Comparison of ENCODE assay signal across 36 cellular contexts in genomic region chr11:11045156-11045670, GRCh38.
"Had no signal": no experiment of that assay in that cellular context is flagged by ENCODE, and none has a peak within 500 bp of the region (broad histone marks: within the 10 kb centered on the region; RNA-seq: fewer than 3 reads in every experiment).

No MANE protein-coding gene starts in this region.

- H3K9me3 Mint-ChIP-seq: activated CD4-positive, alpha-beta memory T cell treated with anti-CD3 and anti-CD28 coated beads, Interleukin-2, amount 10 ng/mL, durations not matched to agents 7 days and 5 days; activated naive CD4-positive, alpha-beta T cell treated with anti-CD3 and anti-CD28 coated beads, Interleukin-2, amount 50 U/mL, for 24 hours; activated naive CD8-positive, alpha-beta T cell treated with anti-CD3 and anti-CD28 coated beads, Interleukin-2, amount 10 ng/mL, durations not matched to agents 7 days and 5 days; activated T-helper 2 cell treated with anti-CD3 and anti-CD28 coated beads, Interferon-gamma antibody, Interleukin-2, Interleukin-4, amounts not matched to agents 10 μg/mL and 5 μg/mL and 100 μg/mL, durations not matched to agents 14 hours and 24 hours and 36 hours; T-helper 1 cell treated with Interleukin-12 subunit alpha and Interleukin-12 subunit beta and Interleukin-4 antibody, amounts not matched to agents 30 μg/mL and 1 μg/mL, for 36 hours; T-helper 2 cell treated with Interferon-gamma antibody and Interleukin-4, amounts not matched to agents 5 μg/mL and 100 μg/mL, for 36 hours had no signal

- H3K27me3 ChIP-seq: ascending aorta, Peyer's patch, SJSA1 had no signal

- H3K36me3 Mint-ChIP-seq: activated CD8-positive, alpha-beta memory T cell treated with anti-CD3 and anti-CD28 coated beads, Interleukin-2, amount 10 ng/mL, durations not matched to agents 7 days and 5 days; activated naive CD4-positive, alpha-beta T cell treated with anti-CD3 and anti-CD28 coated beads, Interleukin-2, amount 50 U/mL, for 24 hours; activated naive CD8-positive, alpha-beta T cell treated with anti-CD3 and anti-CD28 coated beads, Interleukin-2, amount 10 ng/mL, durations not matched to agents 7 days and 5 days; WTC11 had no signal

- ATAC-seq: activated CD4-positive, CD25-positive, alpha-beta regulatory T cell treated with anti-CD3 and anti-CD28 coated beads, Interleukin-2, amount 50 U/mL, for 24 hours; activated CD8-positive, alpha-beta memory T cell treated with anti-CD3 and anti-CD28 coated beads, Interleukin-2, amount 10 ng/mL, durations not matched to agents 7 days and 5 days; PC-3; WTC11 had no signal

- H3K4me3 Mint-ChIP-seq: activated CD4-positive, alpha-beta memory T cell treated with anti-CD3 and anti-CD28 coated beads, Interleukin-2, amount 10 ng/mL, durations not matched to agents 7 days and 5 days; activated CD8-positive, alpha-beta memory T cell treated with anti-CD3 and anti-CD28 coated beads, Interleukin-2, amount 10 ng/mL, durations not matched to agents 7 days and 5 days; activated naive CD4-positive, alpha-beta T cell treated with anti-CD3 and anti-CD28 coated beads, Interleukin-2, amount 50 U/mL, for 24 hours; activated naive CD8-positive, alpha-beta T cell treated with anti-CD3 and anti-CD28 coated beads, Interleukin-2, amount 10 ng/mL, durations not matched to agents 7 days and 5 days; T-helper 1 cell treated with Interleukin-12 subunit alpha and Interleukin-12 subunit beta and Interleukin-4 antibody, amounts not matched to agents 30 μg/mL and 1 μg/mL, for 36 hours; T-helper 2 cell treated with Interferon-gamma antibody and Interleukin-4, amounts not matched to agents 5 μg/mL and 100 μg/mL, for 36 hours; WTC11 had no signal

- H3K36me3 ChIP-seq: ascending aorta, cardiac muscle cell, Peyer's patch, SJSA1 had no signal

- H3K4me1 ChIP-seq: ascending aorta, Peyer's patch had no signal

- H3K4me1 Mint-ChIP-seq: activated CD4-positive, alpha-beta memory T cell treated with anti-CD3 and anti-CD28 coated beads, Interleukin-2, amount 10 ng/mL, durations not matched to agents 7 days and 5 days; activated CD8-positive, alpha-beta memory T cell treated with anti-CD3 and anti-CD28 coated beads, Interleukin-2, amount 10 ng/mL, durations not matched to agents 7 days and 5 days; activated naive CD4-positive, alpha-beta T cell treated with anti-CD3 and anti-CD28 coated beads, Interleukin-2, amount 50 U/mL, for 24 hours; activated naive CD8-positive, alpha-beta T cell treated with anti-CD3 and anti-CD28 coated beads, Interleukin-2, amount 10 ng/mL, durations not matched to agents 7 days and 5 days had no signal

- H3K9me3 ChIP-seq: ascending aorta, Peyer's patch, SJSA1, SK-N-SH had no signal

- H3K9ac ChIP-seq: SK-N-SH had no signal

- H3K27ac ChIP-seq: ascending aorta, cardiac muscle cell, Peyer's patch, SJSA1 had no signal

- DNase-seq: activated CD4-positive, alpha-beta memory T cell treated with anti-CD3 and anti-CD28 coated beads, Interleukin-2, amount 10 ng/mL, durations not matched to agents 7 days and 5 days; activated CD4-positive, alpha-beta T cell treated with anti-CD3 and anti-CD28 coated beads for 4 hours; activated CD4-positive, alpha-beta T cell treated with anti-CD3 and anti-CD28 coated beads, Interleukin-2, amount 50 U/mL, for 1 hour; activated CD8-positive, alpha-beta memory T cell treated with anti-CD3 and anti-CD28 coated beads for 24 hours; activated CD8-positive, alpha-beta memory T cell treated with anti-CD3 and anti-CD28 coated beads, Interleukin-2, amount 10 ng/mL, durations not matched to agents 7 days and 5 days; activated CD8-positive, alpha-beta memory T cell treated with anti-CD3 and anti-CD28 coated beads, Interleukin-2, amount 50 U/mL, for 48 hours; activated gamma-delta T cell; activated naive CD4-positive, alpha-beta T cell treated with Interleukin-2 at 50 U/mL for 16 hours; activated naive CD8-positive, alpha-beta T cell treated with anti-CD3 and anti-CD28 coated beads, Interleukin-2, amount 10 ng/mL, durations not matched to agents 7 days and 5 days; Kasumi-1; KG1; MM.1S; MV-4-11; NCI-H1092; NCI-H1436 treated with DMSO at 0.1 percent for 48 hours; NCI-H187; NCI-H2029 treated with DMSO at 0.1 percent for 48 hours; NCI-H2107; NCI-H2171; NCI-H2227 treated with DMSO at 0.1 percent for 48 hours; NCI-H524 treated with DMSO at 0.1 percent for 48 hours; NK-92 treated with Interleukin-12 subunit alpha and Interleukin-12 subunit beta, amount 100 ng/mL, for 24 hours; PC-3; Peyer's patch; RPMI8226; SHP77 treated with DMSO at 0.1 percent for 48 hours; SK-N-SH had no signal

- H3K27ac Mint-ChIP-seq: activated CD4-positive, alpha-beta memory T cell treated with anti-CD3 and anti-CD28 coated beads, Interleukin-2, amount 10 ng/mL, durations not matched to agents 7 days and 5 days; activated CD8-positive, alpha-beta memory T cell treated with anti-CD3 and anti-CD28 coated beads, Interleukin-2, amount 10 ng/mL, durations not matched to agents 7 days and 5 days; activated naive CD4-positive, alpha-beta T cell treated with anti-CD3 and anti-CD28 coated beads, Interleukin-2, amount 50 U/mL, for 24 hours; activated naive CD8-positive, alpha-beta T cell treated with anti-CD3 and anti-CD28 coated beads, Interleukin-2, amount 10 ng/mL, durations not matched to agents 7 days and 5 days; activated T-helper 2 cell treated with anti-CD3 and anti-CD28 coated beads, Interferon-gamma antibody, Interleukin-2, Interleukin-4, amounts not matched to agents 10 μg/mL and 5 μg/mL and 100 μg/mL, durations not matched to agents 14 hours and 24 hours and 36 hours; T-helper 1 cell treated with Interleukin-12 subunit alpha and Interleukin-12 subunit beta and Interleukin-4 antibody, amounts not matched to agents 30 μg/mL and 1 μg/mL, for 36 hours; T-helper 2 cell treated with Interferon-gamma antibody and Interleukin-4, amounts not matched to agents 5 μg/mL and 100 μg/mL, for 36 hours; WTC11 had no signal

- H3K4me3 ChIP-seq: ascending aorta, cardiac muscle cell, Peyer's patch, SJSA1 had no signal

- H3K4me2 ChIP-seq: SK-N-SH had no signal

- H3K27me3 Mint-ChIP-seq: activated CD4-positive, alpha-beta memory T cell treated with anti-CD3 and anti-CD28 coated beads, Interleukin-2, amount 10 ng/mL, durations not matched to agents 7 days and 5 days; activated CD8-positive, alpha-beta memory T cell treated with anti-CD3 and anti-CD28 coated beads, Interleukin-2, amount 10 ng/mL, durations not matched to agents 7 days and 5 days; activated naive CD4-positive, alpha-beta T cell treated with anti-CD3 and anti-CD28 coated beads, Interleukin-2, amount 50 U/mL, for 24 hours had no signal
